ENCODE assay signal across 1 cellular context in genomic region chr2:239236043-239236807, GRCh38.
TF ChIP-seq lines count a peak whose summit lies in the region.

No MANE protein-coding gene starts in this region.

TF ChIP-seq in GM23338, 12 proteins besides CTCF, POLR2A, EP300 and RAD21 (continued from another document):
- TF ChIP-seq REST (IDR thresholded peaks at IDR 0.05; ENCODE audit: unreplicated experiment) (no peak), NANOG (IDR thresholded peaks at IDR 0.05; ENCODE audit: borderline replicate concordance) (no peak), ETS1 (IDR thresholded peaks at IDR 0.05) (no peak), POLR2AphosphoS5 (IDR thresholded peaks at IDR 0.05; ENCODE audit: low read depth) (no peak)
